Comparison of ENCODE assay signal across 21 cellular contexts in the genomic region with DNA sequence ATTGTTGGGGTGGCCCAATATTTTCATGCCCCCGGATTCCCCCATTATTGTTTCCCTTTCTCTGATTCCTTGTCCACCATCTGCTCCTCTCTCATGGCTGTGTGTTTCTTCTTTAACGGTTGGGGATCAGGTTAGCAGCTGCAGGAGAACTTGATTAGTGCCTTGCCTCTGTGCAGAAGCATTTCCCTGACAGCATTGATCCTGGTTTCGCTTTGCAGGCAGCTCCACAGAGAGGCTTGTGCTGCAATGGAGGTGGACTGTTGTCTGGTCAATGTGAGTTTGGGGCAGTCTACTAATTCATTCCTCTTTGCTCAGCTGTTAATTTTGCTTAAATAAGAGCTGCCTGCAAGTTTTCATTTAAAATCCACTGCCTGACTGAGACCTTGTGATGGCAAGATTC. TPM values are rescaled to one million over a fixed set of nuclear protein-coding genes. Genes with fewer than 3 reads are reported as not detected.
DNase-seq lines count a peak whose midpoint lies in the region; TF ChIP-seq lines count a peak whose summit lies in the region.
"Had no signal": no experiment of that assay in that cellular context is flagged by ENCODE, and none has a peak within 500 bp of the region (broad histone marks: within the 10 kb centered on the region; RNA-seq: fewer than 3 reads in every experiment).

No MANE protein-coding gene starts in this region.

- TF ChIP-seq CTCF in stomach (IDR thresholded peaks at IDR 0.05) = no peak
- no peak for TF ChIP-seq CTCF in dorsolateral prefrontal cortex (IDR thresholded peaks at IDR 0.05 in 54 of 56, conservative IDR thresholded peaks at IDR 0.05 in 2 of 56; ENCODE audit: low read depth in 1 of 56, partially characterized antibody in 56 of 56)

- H3K27me3 ChIP-seq in stomach (no peaks in the 10 kb centered on the region), dorsolateral prefrontal cortex (no peaks in the 10 kb centered on the region)
- H3K27me3 ChIP-seq: BE2C, brain microvascular endothelial cell had no signal

- no peaks in the 10 kb centered on the region for H3K9me3 ChIP-seq in stomach
- H3K9me3 ChIP-seq: BE2C, prostate gland had no signal

- H3K27ac ChIP-seq in stomach (no peak overlapping the region), dorsolateral prefrontal cortex (peak overlapping the region in 2 of 59 donors; percentile 12 to 44)
- H3K27ac ChIP-seq: 22Rv1, brain microvascular endothelial cell, prostate gland, VCaP had no signal

- TF ChIP-seq POLR2A in stomach (IDR thresholded peaks at IDR 0.05) = no peak

- no peak overlapping the region for H3K4me3 ChIP-seq in stomach
- peak overlapping the region in 22 of 59 donors; percentile 0 to 45 (median 15) for H3K4me3 ChIP-seq in dorsolateral prefrontal cortex
- H3K4me3 ChIP-seq: lung, prostate gland had no signal

- intact Hi-C loops in stomach (cut with DNase I; ENCODE audit: low total_unique reads) (no loop called here), dorsolateral prefrontal cortex (cut with DNase I) (loop anchor here in 1 of 2 donors (10.0 kb wide), 2 partner anchors 191 to 381 kb away; a partner anchor contains a TSS)

- no peaks in the 10 kb centered on the region for H3K36me3 ChIP-seq in stomach
- H3K36me3 ChIP-seq: BE2C, brain microvascular endothelial cell, prostate gland had no signal

- TF ChIP-seq EP300 in stomach (IDR thresholded peaks at IDR 0.05) = no peak

- H3K4me1 ChIP-seq in stomach = peaks cover 9 to 50% (median 34%) of the 10 kb centered on the region in 4 donors

- DNase-seq in DMS 273 (lab: John Stamatoyannopoulos, UW; ENCODE audit: unreplicated experiment) (peak; percentile 15), DMS 273 treated with DMSO at 0.1 percent for 48 hours (lab: John Stamatoyannopoulos, UW) (no peak), OCI-M1 (lab: John Stamatoyannopoulos, UW) (peak; percentile 65), fibroblast of peridontal ligament (ENCODE audit: extremely low read depth) (peak; percentile 32), pons (ENCODE audit: low spot score) (peak; percentile 60), stomach (no peak), dorsolateral prefrontal cortex (no peak), NCI-H446 treated with DMSO at 0.1 percent for 48 hours (lab: John Stamatoyannopoulos, UW) (no peak)
- DNase-seq: activated T-cell treated with anti-CD3 and anti-CD28 coated beads, Interleukin-2, amount 50 U/mL, for 24 hours; BE2C; brain microvascular endothelial cell; Calu3; KBM-7; naive thymus-derived CD4-positive, alpha-beta T cell; NCI-H1105; Right ventricle myocardium superior; T-helper 1 cell had no signal

- WGBS in stomach, 5 donors = 43 to 61% (median 57%) methylated on average over 3 of the region's 3 CpGs

RNA-seq across cellular contexts. Expression of a gene that starts 32.5 kb away (rescaled TPM):
- total RNA-seq in stomach (10 to 100 TPM in 4 of 5 donors, under 1 TPM in 1; 0.87 to 86.2 (median 37.3) TPM), dorsolateral prefrontal cortex (100 to 1,000 TPM in 38 of 120 experiments, 10 to 100 TPM in 82; 66.2 to 139 (median 94.4) TPM)
- polyA plus RNA-seq in stomach = 10 to 100 TPM; 14.7 to 28.3 (median 20.9) TPM

Comparison
In these comparisons a context has a peak if more than half of its experiments do, and no peak if none do; other contexts are left out.
1. DNase-seq: peak in DMS 273 (single experiment), OCI-M1 (single experiment), fibroblast of peridontal ligament (single experiment) and pons (single experiment); none in DMS 273 treated with DMSO at 0.1 percent for 48 hours (single experiment), stomach (single experiment), dorsolateral prefrontal cortex (0 of 10) and NCI-H446 treated with DMSO at 0.1 percent for 48 hours (single experiment).